Comparison of ENCODE assay signal across 26 cellular contexts in genomic region chr4:39304651-39305050, GRCh38.
DNase-seq lines count a peak whose midpoint lies in the region; ATAC-seq lines count a peak whose summit lies in the region.
"Had no signal": no experiment of that assay in that cellular context is flagged by ENCODE, and none has a peak within 500 bp of the region (broad histone marks: within the 10 kb centered on the region; RNA-seq: fewer than 3 reads in every experiment).

No MANE protein-coding gene starts in this region.

- DNase-seq in Caki2 (ENCODE audit: low read depth) (peak; percentile 32), T-helper 17 cell (no peak), memory B cell (ENCODE audit: low spot score in 2 of 2) (no peak), RKO (ENCODE audit: low spot score) (no peak), NCI-H524 treated with DMSO at 0.1 percent for 48 hours (lab: John Stamatoyannopoulos, UW) (no peak), KG1 (lab: John Stamatoyannopoulos, UW) (no peak)
- DNase-seq in central memory CD8-positive, alpha-beta T cell (ENCODE audit: low spot score in 2 of 2): no peak
- DNase-seq in stimulated activated naive CD4-positive, alpha-beta T cell treated with Interleukin-2 at 50 U/mL for 16 hours (lab: John Stamatoyannopoulos, UW): no peak
- DNase-seq: ACHN; activated CD4-positive, alpha-beta T cell treated with anti-CD3 and anti-CD28 coated beads for 4 hours; activated naive CD4-positive, alpha-beta T cell treated with anti-CD3 and anti-CD28 coated beads, Interleukin-2, amount 10 ng/mL, durations not matched to agents 7 days and 5 days; activated T-cell treated with anti-CD3 and anti-CD28 coated beads, Interleukin-2, amount 50 U/mL, for 48 hours; aorta; H7; kidney; mucosa of descending colon; NCI-H1417 treated with DMSO at 0.1 percent for 48 hours; NCI-H2081; NCI-H345; NCI-H82; ovary; stimulated activated CD4-positive, alpha-beta T cell treated with anti-CD3 and anti-CD28 coated beads, Interleukin-2, amount 100 ng/mL, for 48 hours had no signal

- H3K27me3 Mint-ChIP-seq in T-helper 17 cell: no peaks in the 10 kb centered on the region
- H3K27me3 Mint-ChIP-seq in central memory CD8-positive, alpha-beta T cell: no peaks in the 10 kb centered on the region
- H3K27me3 Mint-ChIP-seq in memory B cell: no peaks in the 10 kb centered on the region
- H3K27me3 Mint-ChIP-seq: activated naive CD4-positive, alpha-beta T cell treated with anti-CD3 and anti-CD28 coated beads, Interleukin-2, amount 10 ng/mL, durations not matched to agents 7 days and 5 days; natural killer cell treated with Interleukin-12 subunit alpha and Interleukin-12 subunit beta and Interleukin-15 and Interleukin-18, amount 100 ng/mL, for 72 hours had no signal

- H3K4me1 Mint-ChIP-seq in T-helper 17 cell (peaks cover 7% of the 10 kb centered on the region), memory B cell (no peaks in the 10 kb centered on the region)
- peaks cover 17% of the 10 kb centered on the region for H3K4me1 Mint-ChIP-seq in central memory CD8-positive, alpha-beta T cell

- no peaks in the 10 kb centered on the region for H3K9me3 ChIP-seq in T-helper 17 cell (ENCODE audit: control insufficient read depth, low read length, poor library complexity, severe bottlenecking)
- H3K9me3 ChIP-seq: mucosa of descending colon, ovary, right atrium auricular region, suprapubic skin had no signal

- no peak for ATAC-seq in T-helper 17 cell
- ATAC-seq in central memory CD8-positive, alpha-beta T cell (replicated peaks; ENCODE audit: extremely low read depth, poor library complexity, severe bottlenecking): no peak
- no peak for ATAC-seq in memory B cell (ENCODE audit: low read depth)
- ATAC-seq: mucosa of descending colon; natural killer cell treated with Interleukin-12 subunit alpha and Interleukin-12 subunit beta and Interleukin-15 and Interleukin-18, amount 100 ng/mL, for 72 hours had no signal

- no peaks in the 10 kb centered on the region for H3K9me3 Mint-ChIP-seq in central memory CD8-positive, alpha-beta T cell
- H3K9me3 Mint-ChIP-seq in memory B cell: no peaks in the 10 kb centered on the region
- H3K9me3 Mint-ChIP-seq: activated naive CD4-positive, alpha-beta T cell treated with anti-CD3 and anti-CD28 coated beads, Interleukin-2, amount 10 ng/mL, durations not matched to agents 7 days and 5 days; natural killer cell treated with Interleukin-12 subunit alpha and Interleukin-12 subunit beta and Interleukin-15 and Interleukin-18, amount 100 ng/mL, for 72 hours; T-helper 1 cell treated with Interleukin-12 subunit alpha and Interleukin-12 subunit beta and Interleukin-4 antibody, amounts not matched to agents 30 μg/mL and 1 μg/mL, for 36 hours had no signal

- peak overlapping the region; percentile 56 for H3K27ac Mint-ChIP-seq in T-helper 17 cell
- H3K27ac Mint-ChIP-seq in central memory CD8-positive, alpha-beta T cell (ENCODE audit: low read depth): peak overlapping the region; percentile 20
- peak overlapping the region; percentile 28 for H3K27ac Mint-ChIP-seq in memory B cell
- H3K27ac Mint-ChIP-seq: natural killer cell treated with Interleukin-12 subunit alpha and Interleukin-12 subunit beta and Interleukin-15 and Interleukin-18, amount 100 ng/mL, for 72 hours; T-helper 1 cell treated with Interleukin-12 subunit alpha and Interleukin-12 subunit beta and Interleukin-4 antibody, amounts not matched to agents 30 μg/mL and 1 μg/mL, for 36 hours had no signal

- in situ Hi-C loops in Caki2 (cut with HindIII; ENCODE audit: low pct_unique_long_range_greater_than_20kb, low sequenced_read_pairs): no loop called here

- no peak overlapping the region for H3K4me3 Mint-ChIP-seq in T-helper 17 cell
- H3K4me3 Mint-ChIP-seq in central memory CD8-positive, alpha-beta T cell: no peak overlapping the region
- H3K4me3 Mint-ChIP-seq in memory B cell: no peak overlapping the region
- H3K4me3 Mint-ChIP-seq: activated naive CD4-positive, alpha-beta T cell treated with anti-CD3 and anti-CD28 coated beads, Interleukin-2, amount 10 ng/mL, durations not matched to agents 7 days and 5 days; natural killer cell treated with Interleukin-12 subunit alpha and Interleukin-12 subunit beta and Interleukin-15 and Interleukin-18, amount 100 ng/mL, for 72 hours; T-helper 1 cell treated with Interleukin-12 subunit alpha and Interleukin-12 subunit beta and Interleukin-4 antibody, amounts not matched to agents 30 μg/mL and 1 μg/mL, for 36 hours had no signal

- H3K36me3 Mint-ChIP-seq in T-helper 17 cell (ENCODE audit: low read depth): peaks cover 17% of the 10 kb centered on the region
- peaks cover 67% of the 10 kb centered on the region for H3K36me3 Mint-ChIP-seq in central memory CD8-positive, alpha-beta T cell (ENCODE audit: insufficient read depth)
- H3K36me3 Mint-ChIP-seq in memory B cell: peaks cover 47% of the 10 kb centered on the region
